In genomic region chr17:80991645-80992076, GRCh38 we compare ENCODE assay signal across 8 cellular contexts. TPM values are rescaled to one million over a fixed set of nuclear protein-coding genes. Genes with fewer than 3 reads are reported as not detected.
DNase-seq lines count a peak whose midpoint lies in the region; TF ChIP-seq lines count a peak whose summit lies in the region.

TSS of gene CHMP6 (plus strand) at chr17:80991841. CDS start at chr17:80991919, 78 bp downstream.

- peak; percentile 33 for TF ChIP-seq CTCF in neutrophil (IDR thresholded peaks at IDR 0.05)

- H3K27me3 Mint-ChIP-seq in activated naive CD4-positive, alpha-beta T cell treated with anti-CD3 and anti-CD28 coated beads, Interleukin-2, amount 10 ng/mL, durations not matched to agents 7 days and 5 days, result peaks cover 43% of the 10 kb centered on the region

- peaks cover 26 to 39% of the 10 kb centered on the region in 2 experiments for H3K4me1 ChIP-seq in neutrophil (ENCODE audit: control insufficient read depth in 1 of 2, insufficient read depth in 1 of 2, low read depth in 1 of 2, low read length in 1 of 2)

- CTCF ChIA-PET in activated naive CD4-positive, alpha-beta T cell treated with anti-CD3 and anti-CD28 coated beads, Interleukin-2, amount 10 ng/mL, durations not matched to agents 7 days and 5 days (lab: Charles Lee), result interaction anchor here (1.6 kb wide), 1 partner anchor 26 kb away, joined by 3 read pairs; no protein-coding TSS in a partner anchor

- H3K27ac ChIP-seq in neutrophil (peak within 1 kb of the TSS; percentile 50), substantia nigra (ENCODE audit: low read depth, low read length, poor library complexity, severe bottlenecking) (peak within 1 kb of the TSS; percentile 42)

- H3K4me3 Mint-ChIP-seq in activated naive CD4-positive, alpha-beta T cell treated with anti-CD3 and anti-CD28 coated beads, Interleukin-2, amount 10 ng/mL, durations not matched to agents 7 days and 5 days, result peak within 1 kb of the TSS; percentile 74

- peak; percentile 71 to 81 (median 76) for DNase-seq in NCI-H1417 (lab: John Stamatoyannopoulos, UW)
- DNase-seq in NCI-H1417 treated with DMSO at 0.1 percent for 48 hours (lab: John Stamatoyannopoulos, UW), result no peak
- peak in 57 of 76 experiments; percentile 5 to 79 (median 51) for DNase-seq in HUDEP-2 (lab: John Stamatoyannopoulos, UW; ENCODE audit: unreplicated experiment in 76 of 76)
- DNase-seq in SK-N-DZ (ENCODE audit: low spot score), result peak; percentile 75
- DNase-seq in activated naive CD4-positive, alpha-beta T cell treated with anti-CD3 and anti-CD28 coated beads, Interleukin-2, amount 10 ng/mL, durations not matched to agents 7 days and 5 days, result peak; percentile 79
- peak; percentile 84 for DNase-seq in germinal center (ENCODE audit: low spot score)
- peak in 42 of 49 donors; percentile 21 to 80 (median 51) for DNase-seq in substantia nigra (lab: John Stamatoyannopoulos, UW)

- peaks cover 34% of the 10 kb centered on the region for H3K4me1 Mint-ChIP-seq in activated naive CD4-positive, alpha-beta T cell treated with anti-CD3 and anti-CD28 coated beads, Interleukin-2, amount 10 ng/mL, durations not matched to agents 7 days and 5 days

- no peaks in the 10 kb centered on the region for H3K9me3 Mint-ChIP-seq in activated naive CD4-positive, alpha-beta T cell treated with anti-CD3 and anti-CD28 coated beads, Interleukin-2, amount 10 ng/mL, durations not matched to agents 7 days and 5 days

- H3K27ac Mint-ChIP-seq in activated naive CD4-positive, alpha-beta T cell treated with anti-CD3 and anti-CD28 coated beads, Interleukin-2, amount 10 ng/mL, durations not matched to agents 7 days and 5 days, result peak within 1 kb of the TSS; percentile 85

- peaks cover 19% of the 10 kb centered on the region for H3K36me3 Mint-ChIP-seq in activated naive CD4-positive, alpha-beta T cell treated with anti-CD3 and anti-CD28 coated beads, Interleukin-2, amount 10 ng/mL, durations not matched to agents 7 days and 5 days

- peak within 1 kb of the TSS; percentile 73 to 82 for H3K4me3 ChIP-seq in neutrophil (ENCODE audit: low read depth in 1 of 2, low read length in 1 of 2)

- H3K27me3 ChIP-seq in neutrophil, result peaks cover 17% of the 10 kb centered on the region

- H3K36me3 ChIP-seq in neutrophil, result peaks cover 19% of the 10 kb centered on the region

- H3K9me3 ChIP-seq in neutrophil, result no peaks in the 10 kb centered on the region

RNA-seq across cellular contexts. Expression of gene CHMP6, which starts in this region (rescaled TPM):
- 18.4 and 18.6 TPM in 2 replicates for polyA plus RNA-seq in SK-N-DZ (2014; cell fraction: cytosol; rRNA removed)
- polyA plus RNA-seq in SK-N-DZ (2014; cell fraction: nucleus; rRNA removed), result 13.8 and 17.7 TPM in 2 replicates
